1 cellular context compared by ENCODE assay signal in the genomic region with DNA sequence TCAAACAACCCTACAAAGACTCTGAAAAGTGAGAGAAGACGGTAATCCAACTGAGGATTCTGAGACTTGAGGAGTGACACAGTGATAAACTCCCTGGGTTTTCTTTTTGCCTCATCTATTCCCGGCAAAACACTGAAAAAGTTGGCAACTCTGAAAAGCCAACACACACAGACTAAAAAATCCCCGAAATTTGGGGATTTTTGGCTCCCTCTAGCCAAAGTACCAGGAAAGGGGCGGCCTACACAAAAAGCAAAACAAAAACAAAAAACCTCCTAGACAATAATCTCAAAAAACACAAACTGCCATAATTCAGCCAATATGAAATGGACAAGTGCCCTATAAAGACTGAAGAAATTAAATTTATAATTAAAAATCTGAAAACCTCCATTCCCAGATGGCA.
TF ChIP-seq lines count a peak whose summit lies in the region.

No MANE protein-coding gene starts in this region.

TF ChIP-seq in WTC11, 78 proteins besides CTCF, POLR2A, EP300 and RAD21 (continued from another document):
- TF ChIP-seq, protein P1, sequence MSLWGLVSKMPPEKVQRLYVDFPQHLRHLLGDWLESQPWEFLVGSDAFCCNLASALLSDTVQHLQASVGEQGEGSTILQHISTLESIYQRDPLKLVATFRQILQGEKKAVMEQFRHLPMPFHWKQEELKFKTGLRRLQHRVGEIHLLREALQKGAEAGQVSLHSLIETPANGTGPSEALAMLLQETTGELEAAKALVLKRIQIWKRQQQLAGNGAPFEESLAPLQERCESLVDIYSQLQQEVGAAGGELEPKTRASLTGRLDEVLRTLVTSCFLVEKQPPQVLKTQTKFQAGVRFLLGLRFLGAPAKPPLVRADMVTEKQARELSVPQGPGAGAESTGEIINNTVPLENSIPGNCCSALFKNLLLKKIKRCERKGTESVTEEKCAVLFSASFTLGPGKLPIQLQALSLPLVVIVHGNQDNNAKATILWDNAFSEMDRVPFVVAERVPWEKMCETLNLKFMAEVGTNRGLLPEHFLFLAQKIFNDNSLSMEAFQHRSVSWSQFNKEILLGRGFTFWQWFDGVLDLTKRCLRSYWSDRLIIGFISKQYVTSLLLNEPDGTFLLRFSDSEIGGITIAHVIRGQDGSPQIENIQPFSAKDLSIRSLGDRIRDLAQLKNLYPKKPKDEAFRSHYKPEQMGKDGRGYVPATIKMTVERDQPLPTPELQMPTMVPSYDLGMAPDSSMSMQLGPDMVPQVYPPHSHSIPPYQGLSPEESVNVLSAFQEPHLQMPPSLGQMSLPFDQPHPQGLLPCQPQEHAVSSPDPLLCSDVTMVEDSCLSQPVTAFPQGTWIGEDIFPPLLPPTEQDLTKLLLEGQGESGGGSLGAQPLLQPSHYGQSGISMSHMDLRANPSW (CRISPR knock-in tag; conservative IDR thresholded peaks at IDR 0.05; ENCODE audit: low read depth): no peak
- TF ChIP-seq, protein P2, sequence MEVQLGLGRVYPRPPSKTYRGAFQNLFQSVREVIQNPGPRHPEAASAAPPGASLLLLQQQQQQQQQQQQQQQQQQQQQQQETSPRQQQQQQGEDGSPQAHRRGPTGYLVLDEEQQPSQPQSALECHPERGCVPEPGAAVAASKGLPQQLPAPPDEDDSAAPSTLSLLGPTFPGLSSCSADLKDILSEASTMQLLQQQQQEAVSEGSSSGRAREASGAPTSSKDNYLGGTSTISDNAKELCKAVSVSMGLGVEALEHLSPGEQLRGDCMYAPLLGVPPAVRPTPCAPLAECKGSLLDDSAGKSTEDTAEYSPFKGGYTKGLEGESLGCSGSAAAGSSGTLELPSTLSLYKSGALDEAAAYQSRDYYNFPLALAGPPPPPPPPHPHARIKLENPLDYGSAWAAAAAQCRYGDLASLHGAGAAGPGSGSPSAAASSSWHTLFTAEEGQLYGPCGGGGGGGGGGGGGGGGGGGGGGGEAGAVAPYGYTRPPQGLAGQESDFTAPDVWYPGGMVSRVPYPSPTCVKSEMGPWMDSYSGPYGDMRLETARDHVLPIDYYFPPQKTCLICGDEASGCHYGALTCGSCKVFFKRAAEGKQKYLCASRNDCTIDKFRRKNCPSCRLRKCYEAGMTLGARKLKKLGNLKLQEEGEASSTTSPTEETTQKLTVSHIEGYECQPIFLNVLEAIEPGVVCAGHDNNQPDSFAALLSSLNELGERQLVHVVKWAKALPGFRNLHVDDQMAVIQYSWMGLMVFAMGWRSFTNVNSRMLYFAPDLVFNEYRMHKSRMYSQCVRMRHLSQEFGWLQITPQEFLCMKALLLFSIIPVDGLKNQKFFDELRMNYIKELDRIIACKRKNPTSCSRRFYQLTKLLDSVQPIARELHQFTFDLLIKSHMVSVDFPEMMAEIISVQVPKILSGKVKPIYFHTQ (CRISPR knock-in tag; IDR thresholded peaks at IDR 0.05): no peak
